2 cellular contexts compared by ENCODE assay signal in the genomic region with DNA sequence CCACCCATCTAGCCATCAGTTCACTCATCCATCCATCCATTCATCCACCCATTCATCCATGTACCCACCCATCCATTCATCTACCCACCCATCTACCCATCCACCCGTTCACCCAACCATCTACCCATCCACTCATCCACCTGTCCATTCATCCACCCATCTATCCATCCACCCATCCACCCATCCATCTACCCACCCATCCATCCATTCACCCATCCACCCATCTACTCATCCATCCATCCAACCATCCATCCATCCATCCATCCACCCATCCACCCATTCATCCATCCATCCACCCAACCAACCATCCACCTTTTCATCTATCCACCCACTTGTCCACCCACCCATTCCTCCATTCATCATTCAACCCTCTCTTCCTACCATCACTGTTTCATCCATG.
TF ChIP-seq lines count a peak whose summit lies in the region.

No MANE protein-coding gene starts in this region.

TF ChIP-seq in HEK293, 187 proteins besides CTCF, POLR2A, EP300 and RAD21 (continued from another document and continues in another):
- TF ChIP-seq PRDM10 (tag by site-specific recombination; IDR thresholded peaks at IDR 0.05) (no peak), ZNF302 (tag by site-specific recombination; IDR thresholded peaks at IDR 0.05; ENCODE audit: low read depth) (no peak), ZNF664 (tag by site-specific recombination; IDR thresholded peaks at IDR 0.05) (no peak), SP3 (tag by site-specific recombination; IDR thresholded peaks at IDR 0.05) (no peak), EGR2 (tag by site-specific recombination; IDR thresholded peaks at IDR 0.05; ENCODE audit: low read depth) (peak; percentile 97), ZEB2 (tag by site-specific recombination; IDR thresholded peaks at IDR 0.05) (no peak), ZNF2 (tag by site-specific recombination; IDR thresholded peaks at IDR 0.05) (no peak), RBAK (tag by site-specific recombination; IDR thresholded peaks at IDR 0.05) (no peak), ZNF202 (tag by site-specific recombination; IDR thresholded peaks at IDR 0.05; ENCODE audit: borderline replicate concordance) (0 out of 2 replicates have a peak, but pooled peaks have one; percentile 38), ZNF174 (tag by site-specific recombination; IDR thresholded peaks at IDR 0.05) (no peak)
- TF ChIP-seq, protein P1, sequence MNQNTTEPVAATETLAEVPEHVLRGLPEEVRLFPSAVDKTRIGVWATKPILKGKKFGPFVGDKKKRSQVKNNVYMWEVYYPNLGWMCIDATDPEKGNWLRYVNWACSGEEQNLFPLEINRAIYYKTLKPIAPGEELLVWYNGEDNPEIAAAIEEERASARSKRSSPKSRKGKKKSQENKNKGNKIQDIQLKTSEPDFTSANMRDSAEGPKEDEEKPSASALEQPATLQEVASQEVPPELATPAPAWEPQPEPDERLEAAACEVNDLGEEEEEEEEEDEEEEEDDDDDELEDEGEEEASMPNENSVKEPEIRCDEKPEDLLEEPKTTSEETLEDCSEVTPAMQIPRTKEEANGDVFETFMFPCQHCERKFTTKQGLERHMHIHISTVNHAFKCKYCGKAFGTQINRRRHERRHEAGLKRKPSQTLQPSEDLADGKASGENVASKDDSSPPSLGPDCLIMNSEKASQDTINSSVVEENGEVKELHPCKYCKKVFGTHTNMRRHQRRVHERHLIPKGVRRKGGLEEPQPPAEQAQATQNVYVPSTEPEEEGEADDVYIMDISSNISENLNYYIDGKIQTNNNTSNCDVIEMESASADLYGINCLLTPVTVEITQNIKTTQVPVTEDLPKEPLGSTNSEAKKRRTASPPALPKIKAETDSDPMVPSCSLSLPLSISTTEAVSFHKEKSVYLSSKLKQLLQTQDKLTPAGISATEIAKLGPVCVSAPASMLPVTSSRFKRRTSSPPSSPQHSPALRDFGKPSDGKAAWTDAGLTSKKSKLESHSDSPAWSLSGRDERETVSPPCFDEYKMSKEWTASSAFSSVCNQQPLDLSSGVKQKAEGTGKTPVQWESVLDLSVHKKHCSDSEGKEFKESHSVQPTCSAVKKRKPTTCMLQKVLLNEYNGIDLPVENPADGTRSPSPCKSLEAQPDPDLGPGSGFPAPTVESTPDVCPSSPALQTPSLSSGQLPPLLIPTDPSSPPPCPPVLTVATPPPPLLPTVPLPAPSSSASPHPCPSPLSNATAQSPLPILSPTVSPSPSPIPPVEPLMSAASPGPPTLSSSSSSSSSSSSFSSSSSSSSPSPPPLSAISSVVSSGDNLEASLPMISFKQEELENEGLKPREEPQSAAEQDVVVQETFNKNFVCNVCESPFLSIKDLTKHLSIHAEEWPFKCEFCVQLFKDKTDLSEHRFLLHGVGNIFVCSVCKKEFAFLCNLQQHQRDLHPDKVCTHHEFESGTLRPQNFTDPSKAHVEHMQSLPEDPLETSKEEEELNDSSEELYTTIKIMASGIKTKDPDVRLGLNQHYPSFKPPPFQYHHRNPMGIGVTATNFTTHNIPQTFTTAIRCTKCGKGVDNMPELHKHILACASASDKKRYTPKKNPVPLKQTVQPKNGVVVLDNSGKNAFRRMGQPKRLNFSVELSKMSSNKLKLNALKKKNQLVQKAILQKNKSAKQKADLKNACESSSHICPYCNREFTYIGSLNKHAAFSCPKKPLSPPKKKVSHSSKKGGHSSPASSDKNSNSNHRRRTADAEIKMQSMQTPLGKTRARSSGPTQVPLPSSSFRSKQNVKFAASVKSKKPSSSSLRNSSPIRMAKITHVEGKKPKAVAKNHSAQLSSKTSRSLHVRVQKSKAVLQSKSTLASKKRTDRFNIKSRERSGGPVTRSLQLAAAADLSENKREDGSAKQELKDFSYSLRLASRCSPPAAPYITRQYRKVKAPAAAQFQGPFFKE (tag by site-specific recombination; IDR thresholded peaks at IDR 0.05; ENCODE audit: borderline replicate concordance) = no peak
- TF ChIP-seq, protein P2, sequence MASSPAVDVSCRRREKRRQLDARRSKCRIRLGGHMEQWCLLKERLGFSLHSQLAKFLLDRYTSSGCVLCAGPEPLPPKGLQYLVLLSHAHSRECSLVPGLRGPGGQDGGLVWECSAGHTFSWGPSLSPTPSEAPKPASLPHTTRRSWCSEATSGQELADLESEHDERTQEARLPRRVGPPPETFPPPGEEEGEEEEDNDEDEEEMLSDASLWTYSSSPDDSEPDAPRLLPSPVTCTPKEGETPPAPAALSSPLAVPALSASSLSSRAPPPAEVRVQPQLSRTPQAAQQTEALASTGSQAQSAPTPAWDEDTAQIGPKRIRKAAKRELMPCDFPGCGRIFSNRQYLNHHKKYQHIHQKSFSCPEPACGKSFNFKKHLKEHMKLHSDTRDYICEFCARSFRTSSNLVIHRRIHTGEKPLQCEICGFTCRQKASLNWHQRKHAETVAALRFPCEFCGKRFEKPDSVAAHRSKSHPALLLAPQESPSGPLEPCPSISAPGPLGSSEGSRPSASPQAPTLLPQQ (tag by site-specific recombination; IDR thresholded peaks at IDR 0.05) = no peak

TF ChIP-seq in K562, 482 proteins besides CTCF, POLR2A, EP300 and RAD21 (continued from another document):
- TF ChIP-seq, protein P3, sequence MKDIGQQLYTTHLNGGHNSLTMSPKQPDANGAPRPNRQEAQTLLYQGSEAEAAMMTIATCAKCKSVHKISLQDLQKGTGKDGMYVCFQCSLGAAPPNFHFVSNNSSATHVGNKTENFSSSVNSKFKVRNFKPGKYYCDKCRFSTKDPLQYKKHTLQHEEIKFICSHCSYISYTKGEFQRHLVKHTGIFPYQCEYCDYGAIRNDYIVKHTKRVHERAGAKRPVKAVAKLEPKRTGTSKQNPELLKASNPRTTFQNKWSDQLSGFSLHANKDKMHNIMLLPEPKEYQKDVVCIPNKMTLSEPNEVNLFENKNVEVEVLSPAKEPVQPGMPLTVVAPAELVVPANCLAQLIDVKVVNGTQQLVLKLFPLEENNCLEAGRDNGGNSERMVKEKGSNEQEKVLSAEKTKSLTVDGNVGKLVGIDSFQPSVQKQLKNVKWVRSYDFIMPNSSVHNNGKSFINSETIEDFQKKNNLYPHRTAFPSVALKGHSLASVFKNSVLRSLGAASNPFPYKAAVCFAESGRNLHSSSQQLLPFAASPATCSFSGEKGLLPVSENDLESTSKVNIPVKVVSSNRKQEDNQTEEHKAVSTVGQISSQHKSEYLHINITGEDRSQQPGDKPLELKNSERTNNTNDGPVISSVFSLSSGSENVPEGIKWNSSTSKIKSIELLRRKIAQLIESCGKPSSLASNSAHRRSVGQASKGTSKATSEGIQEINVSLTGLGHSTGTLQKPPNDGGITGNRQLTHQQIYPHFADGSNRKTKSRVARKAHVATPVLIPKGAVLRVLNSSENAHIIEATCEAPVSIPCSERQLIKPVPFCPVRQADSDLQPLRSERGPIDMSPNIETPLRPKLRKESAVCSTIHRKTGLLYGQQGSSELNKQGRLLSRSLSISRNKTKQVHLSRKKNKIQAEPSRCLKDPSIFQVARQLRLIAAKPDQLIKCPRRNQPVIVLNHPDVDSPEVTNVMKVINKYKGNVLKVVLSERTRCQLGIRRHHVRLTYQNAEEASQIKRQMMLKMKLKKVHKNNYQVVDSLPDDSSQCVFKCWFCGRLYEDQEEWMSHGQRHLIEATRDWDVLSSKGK (CRISPR knock-in tag; IDR thresholded peaks at IDR 0.05) = no peak
- no peak for TF ChIP-seq ZBTB33 (CRISPR knock-in tag; IDR thresholded peaks at IDR 0.05)
- no peak for TF ChIP-seq ZNF764 (CRISPR knock-in tag; IDR thresholded peaks at IDR 0.05; ENCODE audit: low read depth)
- peak; percentile 70; the same call in 1 of the 2 replicates for TF ChIP-seq EHMT2 (IDR thresholded peaks at IDR 0.05)
- TF ChIP-seq NR4A1 (CRISPR knock-in tag; IDR thresholded peaks at IDR 0.05) = no peak
- TF ChIP-seq NR4A1 (tag; IDR thresholded peaks at IDR 0.05) = no peak
- TF ChIP-seq, protein P4, sequence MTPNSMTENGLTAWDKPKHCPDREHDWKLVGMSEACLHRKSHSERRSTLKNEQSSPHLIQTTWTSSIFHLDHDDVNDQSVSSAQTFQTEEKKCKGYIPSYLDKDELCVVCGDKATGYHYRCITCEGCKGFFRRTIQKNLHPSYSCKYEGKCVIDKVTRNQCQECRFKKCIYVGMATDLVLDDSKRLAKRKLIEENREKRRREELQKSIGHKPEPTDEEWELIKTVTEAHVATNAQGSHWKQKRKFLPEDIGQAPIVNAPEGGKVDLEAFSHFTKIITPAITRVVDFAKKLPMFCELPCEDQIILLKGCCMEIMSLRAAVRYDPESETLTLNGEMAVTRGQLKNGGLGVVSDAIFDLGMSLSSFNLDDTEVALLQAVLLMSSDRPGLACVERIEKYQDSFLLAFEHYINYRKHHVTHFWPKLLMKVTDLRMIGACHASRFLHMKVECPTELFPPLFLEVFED (CRISPR knock-in tag; conservative IDR thresholded peaks at IDR 0.05) = peak; percentile 59
- TF ChIP-seq NR2F6 (CRISPR knock-in tag; IDR thresholded peaks at IDR 0.05) = no peak
